In genomic region chr20:4455301-4455701, GRCh38 we compare ENCODE assay signal across 18 cellular contexts.
"Had no signal": no experiment of that assay in that cellular context is flagged by ENCODE, and none has a peak within 500 bp of the region (broad histone marks: within the 10 kb centered on the region; RNA-seq: fewer than 3 reads in every experiment).

No MANE protein-coding gene starts in this region.

- H3K4me1 ChIP-seq: body of pancreas, lower lobe of right lung had no signal

- H3K36me3 ChIP-seq: lower lobe of right lung, sigmoid colon, upper lobe of right lung had no signal

- FAIRE-seq: colon had no signal

- DNase-seq: activated CD4-positive, alpha-beta T cell treated with anti-CD3 and anti-CD28 coated beads for 48 hours; activated CD8-positive, alpha-beta T cell treated with anti-CD3 and anti-CD28 coated beads for 36 hours; activated naive CD4-positive, alpha-beta T cell treated with Interleukin-2 at 50 U/mL for 16 hours; activated T-cell treated with anti-CD3 and anti-CD28 coated beads, Interleukin-2, amount 50 U/mL, for 1 hour; body of pancreas; central memory CD4-positive, alpha-beta T cell; dorsolateral prefrontal cortex; immature natural killer cell; left cardiac atrium; lower lobe of right lung; midbrain; nephron progenitor cell; nucleus accumbens; sigmoid colon; stimulated activated CD4-positive, alpha-beta T cell treated with anti-CD3 and anti-CD28 coated beads, Interleukin-4, amount 100 ng/mL, for 24 hours; testis; upper lobe of right lung had no signal

- H3K27ac ChIP-seq: body of pancreas, dorsolateral prefrontal cortex, lower lobe of right lung, sigmoid colon, testis, upper lobe of right lung had no signal

- H3K27me3 ChIP-seq: body of pancreas, dorsolateral prefrontal cortex, sigmoid colon, testis, upper lobe of right lung had no signal

- H3K4me3 ChIP-seq: body of pancreas, dorsolateral prefrontal cortex, lower lobe of right lung, sigmoid colon, testis, upper lobe of right lung had no signal

- H3K9me3 ChIP-seq: body of pancreas, lower lobe of right lung, sigmoid colon, testis, upper lobe of right lung had no signal
